Comparison of ENCODE assay signal across 19 cellular contexts in the genomic region with DNA sequence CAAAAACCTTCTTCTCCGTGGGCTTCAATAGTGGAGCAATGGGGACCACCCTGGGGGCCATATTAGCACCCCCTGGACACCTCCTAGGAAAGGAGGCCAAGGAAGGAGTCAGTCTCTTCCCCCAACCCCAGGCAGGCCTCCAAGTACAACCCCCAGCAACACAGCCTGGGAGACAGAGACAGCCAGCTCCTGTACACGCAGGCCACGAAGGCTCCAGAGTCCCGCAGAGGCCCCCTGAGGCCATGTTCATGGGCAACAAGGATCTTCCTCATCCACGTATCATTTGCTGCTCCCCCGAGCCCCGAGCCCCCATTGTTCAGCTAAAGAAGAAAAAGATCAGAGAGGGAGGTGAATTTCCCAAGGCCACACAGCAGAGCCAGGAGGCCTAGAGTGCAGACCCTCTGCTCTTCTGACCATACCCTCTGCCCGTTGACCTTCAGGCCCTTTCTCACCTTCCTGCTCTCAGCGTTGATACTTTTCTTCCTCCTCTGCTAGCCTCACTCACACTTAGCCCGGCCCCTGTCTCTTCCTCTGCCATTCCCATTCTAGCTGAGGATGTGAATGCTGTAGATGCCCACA. TPM values are rescaled to one million over a fixed set of nuclear protein-coding genes. Genes with fewer than 3 reads are reported as not detected.
DNase-seq lines count a peak whose midpoint lies in the region; ATAC-seq and TF ChIP-seq lines count a peak whose summit lies in the region.
"Had no signal": no experiment of that assay in that cellular context is flagged by ENCODE, and none has a peak within 500 bp of the region (broad histone marks: within the 10 kb centered on the region; RNA-seq: fewer than 3 reads in every experiment).

No MANE protein-coding gene starts in this region.

- no peak for TF ChIP-seq CTCF in H9 (conservative IDR thresholded peaks at IDR 0.05)

- no peaks in the 10 kb centered on the region for H3K79me2 ChIP-seq in H9 (ENCODE audit: insufficient read depth, low read length)

- H2BK5ac ChIP-seq in H9 (ENCODE audit: insufficient read length, low read length), result no peak overlapping the region

- H3K18ac ChIP-seq in H9 (ENCODE audit: insufficient read length, low read depth, low read length), result peak overlapping the region; percentile 73

- DNase-seq in H9 (no peak), NT2/D1 (ENCODE audit: low read depth, low spot score) (no peak), NCI-H774 (lab: John Stamatoyannopoulos, UW) (no peak), Ammon's horn (ENCODE audit: low spot score) (no peak)
- DNase-seq: BE2C; CD4-positive, alpha-beta memory T cell; COR-L47; DMS153; DMS79 treated with DMSO at 0.1 percent for 48 hours; EL; GDM1; GM23248; HCEC 1CT; Karpas-422 had no signal

- peak overlapping the region; percentile 18 for H3K4me2 ChIP-seq in H9 (ENCODE audit: insufficient read depth, insufficient read length, low read length)

- no peak overlapping the region for H3K4ac ChIP-seq in H9 (ENCODE audit: low read depth, low read length)

- no peaks in the 10 kb centered on the region for H4K20me1 ChIP-seq in H9 (ENCODE audit: control insufficient read depth, insufficient read depth, insufficient read length)

- H3K4me3 ChIP-seq in NT2/D1 (ENCODE audit: insufficient read length, low read depth), result no peak overlapping the region
- H3K4me3 ChIP-seq in iPS-18a (ENCODE audit: low read length), result peak overlapping the region; percentile 16
- H3K4me3 ChIP-seq: GM23248 had no signal

- H3K27me3 ChIP-seq in H9 (ENCODE audit: insufficient read depth, low read length), result no peaks in the 10 kb centered on the region
- no peaks in the 10 kb centered on the region for H3K27me3 ChIP-seq in NT2/D1 (ENCODE audit: insufficient read depth, insufficient read length)
- no peaks in the 10 kb centered on the region for H3K27me3 ChIP-seq in iPS-18a (ENCODE audit: control insufficient read depth, insufficient read depth, low read length)
- H3K27me3 ChIP-seq: BE2C had no signal

- peaks cover 3% of the 10 kb centered on the region; the same call in 1 of the 2 replicates for H3K27me3 Mint-ChIP-seq in H9 (ENCODE audit: low read depth)

- peaks cover 0 to 4% (median 3%) of the 10 kb centered on the region in 3 experiments; a peak in 3 of 7 replicates for H3K36me3 Mint-ChIP-seq in H9 (ENCODE audit: insufficient read depth in 1 of 3, low read depth in 3 of 3)
- H3K36me3 Mint-ChIP-seq: CD4-positive, alpha-beta memory T cell had no signal

- no peak overlapping the region for H3K56ac ChIP-seq in H9 (ENCODE audit: insufficient read length, low read depth, low read length)

- no peak overlapping the region for H4K5ac ChIP-seq in H9 (ENCODE audit: insufficient read length, low read depth, low read length)

- H3K4me1 ChIP-seq in H9 (ENCODE audit: insufficient read depth, low read length) (no peaks in the 10 kb centered on the region; the same call in 1 of the 2 replicates), NT2/D1 (ENCODE audit: insufficient read depth, insufficient read length) (peaks cover 8% of the 10 kb centered on the region), iPS-18a (ENCODE audit: control insufficient read depth, low read depth, low read length) (peaks cover 12% of the 10 kb centered on the region)
- H3K4me1 ChIP-seq: BE2C had no signal

- peak overlapping the region; percentile 75 to 95 (median 90); a peak in 5 of 7 replicates for H3K27ac Mint-ChIP-seq in H9
- H3K27ac Mint-ChIP-seq: CD4-positive, alpha-beta memory T cell had no signal

- no peak overlapping the region for H3K27ac ChIP-seq in H9 (ENCODE audit: insufficient read length, low read depth, low read length)
- H3K27ac ChIP-seq in iPS-18a (ENCODE audit: low read length), result no peak overlapping the region
- H3K27ac ChIP-seq: C4-2B, GM23248 had no signal

- peak overlapping the region; percentile 65 for H2BK20ac ChIP-seq in H9 (ENCODE audit: low read depth, low read length, poor library complexity, severe bottlenecking)

- no peak overlapping the region for H2AK5ac ChIP-seq in H9 (ENCODE audit: insufficient read length, low read length)

- no CpG with 5 or more reads among the region's 10 CpGs for WGBS in H9 (ENCODE audit: extremely low coverage, insufficient read length, low lambda C conversion rate)

- H2BK15ac ChIP-seq in H9 (ENCODE audit: low read depth, low read length), result no peak overlapping the region

- H3K9me3 Mint-ChIP-seq in H9, result peaks cover 4% of the 10 kb centered on the region in 2 experiments

- H3K23me2 ChIP-seq in H9 (ENCODE audit: insufficient read length, low read depth, low read length, poor library complexity, severe bottlenecking), result no peaks in the 10 kb centered on the region

- H3K36me3 ChIP-seq in NT2/D1 (ENCODE audit: insufficient read depth, insufficient read length, low read length), result no peaks in the 10 kb centered on the region
- H3K36me3 ChIP-seq in iPS-18a (ENCODE audit: control insufficient read depth, low read depth, low read length), result no peaks in the 10 kb centered on the region
- H3K36me3 ChIP-seq: BE2C had no signal

- no peak overlapping the region for H4K91ac ChIP-seq in H9 (ENCODE audit: insufficient read length, low read depth, low read length)

- H4K8ac ChIP-seq in H9 (replicated peaks; ENCODE audit: insufficient read length, low read depth, low read length), result no peak overlapping the region

- no peak overlapping the region for H3T11ph ChIP-seq in H9 (ENCODE audit: low read length)

- H3K9me3 ChIP-seq in H9 (ENCODE audit: control insufficient read depth, low read depth, low read length) (no peaks in the 10 kb centered on the region), NT2/D1 (ENCODE audit: insufficient read depth, low read length) (no peaks in the 10 kb centered on the region; the same call in 1 of the 2 replicates), iPS-18a (ENCODE audit: control insufficient read depth, low read depth, low read length) (no peaks in the 10 kb centered on the region)
- H3K9me3 ChIP-seq: BE2C had no signal

- ATAC-seq in GM21360 (IDR thresholded peaks at IDR 0.05; ENCODE audit: unreplicated experiment) (no peak), GM18867 (IDR thresholded peaks at IDR 0.05; ENCODE audit: unreplicated experiment) (no peak)

- H3K23ac ChIP-seq in H9 (ENCODE audit: insufficient read length, low read depth, low read length), result no peak overlapping the region

- H3K9ac ChIP-seq in H9 (ENCODE audit: extremely low read depth, insufficient read length, low read length) (no peak overlapping the region), NT2/D1 (ENCODE audit: insufficient read length, low read depth) (peak overlapping the region; percentile 67), iPS-18a (ENCODE audit: low read length) (peak overlapping the region; percentile 30)
- H3K9ac ChIP-seq: GM23248 had no signal

- H3K4me1 Mint-ChIP-seq in H9, result peaks cover 24 to 29% of the 10 kb centered on the region in 2 experiments
- H3K4me1 Mint-ChIP-seq: CD4-positive, alpha-beta memory T cell had no signal

- peak overlapping the region in 1 of 2 experiments; percentile 63; a peak in 3 of 5 replicates for H3K4me3 Mint-ChIP-seq in H9
- H3K4me3 Mint-ChIP-seq: CD4-positive, alpha-beta memory T cell had no signal

- no peak overlapping the region for H2AFZ ChIP-seq in H9 (ENCODE audit: low read length)
- H2AFZ ChIP-seq: GM23248 had no signal

- peak overlapping the region; percentile 85 for H2BK12ac ChIP-seq in H9 (ENCODE audit: insufficient read length, low read depth, low read length)

- H2BK120ac ChIP-seq in H9 (ENCODE audit: low read depth, low read length, poor library complexity, severe bottlenecking), result no peak overlapping the region

- peak overlapping the region; percentile 53; the same call in 1 of the 2 replicates for H3K14ac ChIP-seq in H9 (ENCODE audit: insufficient read depth, low read length)

- no peaks in the 10 kb centered on the region for H3K79me1 ChIP-seq in H9 (ENCODE audit: insufficient read depth, low read depth, low read length, poor library complexity, severe bottlenecking)

RNA-seq across cellular contexts. Expression of gene MYL10, which starts 35.9 kb away (rescaled TPM):
- 0.50 TPM in 1 of 2 replicates, not detected in the other for total RNA-seq in H9 (2021)
- total RNA-seq: CD4-positive, alpha-beta memory T cell; GM23248; HT-29 had no signal
